Comparison of ENCODE assay signal across 17 cellular contexts in the genomic region with DNA sequence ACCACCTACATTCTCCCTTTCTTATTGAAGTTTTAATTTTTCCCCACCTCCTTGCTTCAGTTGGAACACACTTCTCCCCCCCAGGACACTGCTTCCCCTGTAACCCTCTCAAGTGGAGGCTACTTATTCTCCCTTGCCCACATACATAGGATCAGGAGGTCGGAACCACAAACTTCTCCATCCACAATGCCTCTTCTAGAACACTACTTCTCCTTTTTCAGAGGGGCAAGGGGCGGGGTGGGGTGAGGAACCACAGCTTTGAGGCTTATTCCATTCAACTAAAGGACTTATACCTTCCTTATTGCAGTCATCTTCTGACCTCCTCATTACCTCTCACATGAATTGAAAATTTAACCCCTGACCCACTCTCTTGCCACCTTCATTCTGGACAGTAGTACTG.
A peak's percentile ranks its signal among the peaks of the same experiment; 100 is the strongest.
DNase-seq lines count a peak whose midpoint lies in the region; ATAC-seq and TF ChIP-seq lines count a peak whose summit lies in the region.
"Had no signal": no experiment of that assay in that cellular context is flagged by ENCODE, and none has a peak within 500 bp of the region (broad histone marks: within the 10 kb centered on the region; RNA-seq: fewer than 3 reads in every experiment).

No MANE protein-coding gene starts in this region.

- no peaks in the 10 kb centered on the region for H3K27me3 Mint-ChIP-seq in effector memory CD8-positive, alpha-beta T cell
- H3K27me3 Mint-ChIP-seq in naive thymus-derived CD4-positive, alpha-beta T cell: no peaks in the 10 kb centered on the region
- H3K27me3 Mint-ChIP-seq: type B pancreatic cell had no signal

- H3K27me3 ChIP-seq in naive thymus-derived CD4-positive, alpha-beta T cell (ENCODE audit: control insufficient read depth in 2 of 2, insufficient read depth in 2 of 2, low read length in 2 of 2): no peaks in the 10 kb centered on the region
- no peaks in the 10 kb centered on the region for H3K27me3 ChIP-seq in testis

- peaks cover 4% of the 10 kb centered on the region for H3K36me3 Mint-ChIP-seq in effector memory CD8-positive, alpha-beta T cell (ENCODE audit: insufficient read depth)
- peaks cover 8 to 23% (median 17%) of the 10 kb centered on the region in 5 donors for H3K36me3 Mint-ChIP-seq in naive thymus-derived CD4-positive, alpha-beta T cell
- H3K36me3 Mint-ChIP-seq: type B pancreatic cell had no signal

- H3K4me3 Mint-ChIP-seq in effector memory CD8-positive, alpha-beta T cell: no peak overlapping the region
- H3K4me3 Mint-ChIP-seq in naive thymus-derived CD4-positive, alpha-beta T cell: no peak overlapping the region
- H3K4me3 Mint-ChIP-seq: neural crest cell, type B pancreatic cell had no signal

- no peak overlapping the region for H3K4me3 ChIP-seq in naive thymus-derived CD4-positive, alpha-beta T cell (ENCODE audit: low read length)
- no peak overlapping the region for H3K4me3 ChIP-seq in testis

- H3K9me3 Mint-ChIP-seq in effector memory CD8-positive, alpha-beta T cell: no peaks in the 10 kb centered on the region
- H3K9me3 Mint-ChIP-seq in naive thymus-derived CD4-positive, alpha-beta T cell: peaks cover 0 to 5% (median 0%) of the 10 kb centered on the region in 11 donors

- no peak for TF ChIP-seq POLR2A in testis (IDR thresholded peaks at IDR 0.05)

- H3K4me1 Mint-ChIP-seq in effector memory CD8-positive, alpha-beta T cell (ENCODE audit: low read depth in 2 of 2): peaks cover 14 to 39% of the 10 kb centered on the region in 2 donors
- peaks cover 12 to 42% (median 30%) of the 10 kb centered on the region in 7 donors for H3K4me1 Mint-ChIP-seq in naive thymus-derived CD4-positive, alpha-beta T cell

- 96 to 97% methylated on average over 2 of the region's 2 CpGs for WGBS in testis, 2 donors

- H3K9me3 ChIP-seq in naive thymus-derived CD4-positive, alpha-beta T cell (ENCODE audit: control insufficient read depth in 2 of 3, low read length in 3 of 3): no peaks in the 10 kb centered on the region
- no peaks in the 10 kb centered on the region for H3K9me3 ChIP-seq in testis

- peak; percentile 55 for DNase-seq in CMK (ENCODE audit: low read depth)
- peak; percentile 81 for DNase-seq in NOMO-1 treated with dmso at 0.1 percent for 144 hours (lab: John Stamatoyannopoulos, UW; ENCODE audit: unreplicated experiment)
- no peak for DNase-seq in effector memory CD8-positive, alpha-beta T cell
- DNase-seq in naive thymus-derived CD4-positive, alpha-beta T cell: no peak
- DNase-seq in activated effector memory CD4-positive, alpha-beta T cell treated with anti-CD3 and anti-CD28 coated beads, Interleukin-2, amount 50 U/mL, for 16 hours: no peak
- DNase-seq in testis: no peak
- DNase-seq: activated effector memory CD4-positive, alpha-beta T cell treated with Interleukin-2 at 50 U/mL for 16 hours; Calu3; foreskin fibroblast; HCEC 1CT; mammary epithelial cell; NCI-H1105 treated with DMSO at 0.1 percent for 48 hours; SK-N-SH had no signal

- H3K27ac Mint-ChIP-seq in effector memory CD8-positive, alpha-beta T cell: no peak overlapping the region
- H3K27ac Mint-ChIP-seq in naive thymus-derived CD4-positive, alpha-beta T cell: no peak overlapping the region
- H3K27ac Mint-ChIP-seq: type B pancreatic cell had no signal

- H3K4me1 ChIP-seq in naive thymus-derived CD4-positive, alpha-beta T cell (ENCODE audit: control insufficient read depth in 2 of 2, insufficient read depth in 2 of 2, low read length in 2 of 2): peaks cover 0 to 8% of the 10 kb centered on the region in 2 donors
- H3K4me1 ChIP-seq in testis: no peaks in the 10 kb centered on the region

- intact Hi-C loops in naive thymus-derived CD4-positive, alpha-beta T cell (cut with micrococcal nuclease): no loop called here
- intact Hi-C loops in testis (cut with DNase I; ENCODE audit: low total_unique reads): no loop called here

- peaks cover 0 to 9% (median 0%) of the 10 kb centered on the region in 3 experiments for H3K36me3 ChIP-seq in naive thymus-derived CD4-positive, alpha-beta T cell (ENCODE audit: control insufficient read depth in 2 of 3, insufficient read depth in 3 of 3, low read length in 3 of 3)
- no peaks in the 10 kb centered on the region for H3K36me3 ChIP-seq in testis (ENCODE audit: low read depth, missing control alignments)

- no peak for TF ChIP-seq CTCF in testis (IDR thresholded peaks at IDR 0.05)

- H3K27ac ChIP-seq in naive thymus-derived CD4-positive, alpha-beta T cell (ENCODE audit: low read depth, low read length): no peak overlapping the region
- no peak overlapping the region for H3K27ac ChIP-seq in testis

- POLR2A ChIA-PET in naive thymus-derived CD4-positive, alpha-beta T cell (lab: Charles Lee): no interaction called here

- CTCF ChIA-PET in naive thymus-derived CD4-positive, alpha-beta T cell (lab: Charles Lee): no interaction called here

- peak; percentile 28 for ATAC-seq in effector memory CD8-positive, alpha-beta T cell (replicated peaks)
- ATAC-seq in naive thymus-derived CD4-positive, alpha-beta T cell: peak; percentile 80
- no peak for ATAC-seq in HG03280 (IDR thresholded peaks at IDR 0.05; ENCODE audit: unreplicated experiment)
- ATAC-seq in HG03025 (IDR thresholded peaks at IDR 0.05; ENCODE audit: low FRiP score, unreplicated experiment): no peak

Comparison
In these comparisons a context has a peak if more than half of its experiments do, and no peak if none do; other contexts are left out.
1. DNase-seq: peak in CMK (single experiment) and NOMO-1 treated with dmso at 0.1 percent for 144 hours (single experiment); none in effector memory CD8-positive, alpha-beta T cell (0 of 3), naive thymus-derived CD4-positive, alpha-beta T cell (0 of 9), activated effector memory CD4-positive, alpha-beta T cell treated with anti-CD3 and anti-CD28 coated beads, Interleukin-2, amount 50 U/mL, for 16 hours (single experiment) and testis (single experiment).
2. ATAC-seq: peak in effector memory CD8-positive, alpha-beta T cell (single experiment) and naive thymus-derived CD4-positive, alpha-beta T cell (single experiment); none in HG03280 (single experiment) and HG03025 (single experiment).